ENCODE assay signal across 8 cellular contexts in the genomic region with DNA sequence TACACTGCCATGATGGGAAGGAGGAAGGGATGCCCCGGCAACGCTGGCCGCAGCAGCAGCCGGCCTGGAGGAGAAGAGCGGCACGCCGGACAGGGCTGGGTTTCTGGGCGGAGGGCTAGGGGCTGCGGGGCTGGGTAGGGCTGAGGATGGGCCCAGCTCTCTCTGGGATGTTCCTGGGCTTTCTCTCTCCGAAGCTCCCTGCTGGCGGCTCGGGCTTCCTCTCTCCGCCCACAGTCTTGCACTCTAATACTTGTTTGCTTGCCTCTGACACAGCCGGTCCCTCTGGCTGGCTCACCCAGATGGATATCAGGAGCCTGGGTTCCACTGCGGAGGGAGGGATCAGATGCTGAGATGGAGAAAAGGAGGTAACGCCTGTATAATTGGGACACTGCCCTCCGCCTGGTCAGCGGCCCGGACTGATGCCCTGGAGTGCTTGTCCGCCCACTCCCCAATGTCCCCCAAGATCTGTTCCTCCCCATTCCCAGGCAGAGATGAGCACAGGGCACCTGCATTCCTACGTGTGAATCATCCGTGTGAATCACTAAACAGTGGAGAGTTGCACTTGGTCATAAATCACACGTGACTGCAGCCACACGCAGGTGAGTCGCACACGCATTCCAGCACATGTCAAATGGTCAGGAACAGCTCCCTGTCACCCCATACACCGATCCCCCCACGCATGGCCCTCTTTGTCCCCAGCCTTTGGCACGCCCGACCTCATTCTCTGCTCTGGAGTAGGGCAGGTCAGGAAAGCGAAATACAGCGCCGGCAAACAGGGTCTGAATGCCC. TPM values are rescaled to one million over a fixed set of nuclear protein-coding genes. Genes with fewer than 3 reads are reported as not detected.
DNase-seq lines count a peak whose midpoint lies in the region; ATAC-seq and TF ChIP-seq lines count a peak whose summit lies in the region.

A gene (minus strand): TSS at position 535 of the 789 bp plus-strand sequence. CDS start 524 bp downstream, at position 11.

- peak; percentile 80 for DNase-seq in Daoy (ENCODE audit: low read depth)
- no peak for DNase-seq in left ventricle myocardium inferior
- DNase-seq in posterior vena cava (ENCODE audit: low spot score): peak; percentile 84
- DNase-seq in OCI-M2 (lab: John Stamatoyannopoulos, UW; ENCODE audit: unreplicated experiment): no peak

- H3K9me3 ChIP-seq in left ventricle myocardium inferior (replicated peaks): no peaks in the 10 kb centered on the region

- peak within 1 kb of the TSS; percentile 100 for H3K27ac Mint-ChIP-seq in IgD-negative memory B cell
- peak within 1 kb of the TSS; percentile 100 for H3K27ac Mint-ChIP-seq in activated naive CD4-positive, alpha-beta T cell treated with anti-CD3 and anti-CD28 coated beads, Interleukin-2, amount 50 U/mL, for 24 hours

- peaks cover 62% of the 10 kb centered on the region for H3K27me3 ChIP-seq in left ventricle myocardium inferior (ENCODE audit: low read depth)

- peaks cover 46% of the 10 kb centered on the region for H3K27me3 Mint-ChIP-seq in IgD-negative memory B cell
- H3K27me3 Mint-ChIP-seq in activated naive CD4-positive, alpha-beta T cell treated with anti-CD3 and anti-CD28 coated beads, Interleukin-2, amount 50 U/mL, for 24 hours: peaks cover 23% of the 10 kb centered on the region

- H3K36me3 ChIP-seq in left ventricle myocardium inferior: no peaks in the 10 kb centered on the region

- H3K4me3 Mint-ChIP-seq in IgD-negative memory B cell: peak within 1 kb of the TSS; percentile 87 to 100 (median 98)
- H3K4me3 Mint-ChIP-seq in activated naive CD4-positive, alpha-beta T cell treated with anti-CD3 and anti-CD28 coated beads, Interleukin-2, amount 50 U/mL, for 24 hours: peak within 1 kb of the TSS; percentile 96

- ATAC-seq in GM18907 (IDR thresholded peaks at IDR 0.05; ENCODE audit: unreplicated experiment) (no peak), GM21423 (IDR thresholded peaks at IDR 0.05; ENCODE audit: unreplicated experiment) (no peak)

- H3K4me1 Mint-ChIP-seq in IgD-negative memory B cell: peaks cover 30 to 36% (median 30%) of the 10 kb centered on the region in 3 donors
- peaks cover 43% of the 10 kb centered on the region for H3K4me1 Mint-ChIP-seq in activated naive CD4-positive, alpha-beta T cell treated with anti-CD3 and anti-CD28 coated beads, Interleukin-2, amount 50 U/mL, for 24 hours

- peaks cover 0 to 5% (median 0%) of the 10 kb centered on the region in 3 donors for H3K9me3 Mint-ChIP-seq in IgD-negative memory B cell
- no peaks in the 10 kb centered on the region for H3K9me3 Mint-ChIP-seq in activated naive CD4-positive, alpha-beta T cell treated with anti-CD3 and anti-CD28 coated beads, Interleukin-2, amount 50 U/mL, for 24 hours

- intact Hi-C loops in left ventricle myocardium inferior (cut with micrococcal nuclease): loop anchor here (2.0 kb wide), 1 partner anchor 105 kb away; no protein-coding TSS in a partner anchor
- intact Hi-C loops in posterior vena cava (cut with DNase I): loop anchor here (1.0 to 5.0 kb wide), 3 partner anchors 49 to 846 kb away; no protein-coding TSS in a partner anchor

- TF ChIP-seq CTCF in left ventricle myocardium inferior (IDR thresholded peaks at IDR 0.05; ENCODE audit: borderline replicate concordance): no peak

- peaks cover 4% of the 10 kb centered on the region for H3K36me3 Mint-ChIP-seq in IgD-negative memory B cell
- peaks cover 2% of the 10 kb centered on the region for H3K36me3 Mint-ChIP-seq in activated naive CD4-positive, alpha-beta T cell treated with anti-CD3 and anti-CD28 coated beads, Interleukin-2, amount 50 U/mL, for 24 hours

- peak within 1 kb of the TSS; percentile 84 for H3K4me3 ChIP-seq in left ventricle myocardium inferior

- peak within 1 kb of the TSS; percentile 85 for H3K27ac ChIP-seq in left ventricle myocardium inferior (replicated peaks)

- peaks cover 51% of the 10 kb centered on the region for H3K4me1 ChIP-seq in left ventricle myocardium inferior

RNA-seq across cellular contexts. Expression of the gene that starts here (rescaled TPM):
- total RNA-seq in Daoy (2014; rRNA removed; shearing (Covaris generic)): 0.03 TPM in 1 of 2 replicates, not detected in the other
- polyA plus RNA-seq in IgD-negative memory B cell: not detected
- total RNA-seq in left ventricle myocardium inferior (not detected), posterior vena cava (not detected)

Comparison
In these comparisons a context has a peak if more than half of its experiments do, and no peak if none do; other contexts are left out.
1. Peak in DNase-seq in Daoy; RNA of the gene not detected or under 1 TPM.
2. Peak in DNase-seq in posterior vena cava; RNA of the gene not detected or under 1 TPM.